In the genomic region with DNA sequence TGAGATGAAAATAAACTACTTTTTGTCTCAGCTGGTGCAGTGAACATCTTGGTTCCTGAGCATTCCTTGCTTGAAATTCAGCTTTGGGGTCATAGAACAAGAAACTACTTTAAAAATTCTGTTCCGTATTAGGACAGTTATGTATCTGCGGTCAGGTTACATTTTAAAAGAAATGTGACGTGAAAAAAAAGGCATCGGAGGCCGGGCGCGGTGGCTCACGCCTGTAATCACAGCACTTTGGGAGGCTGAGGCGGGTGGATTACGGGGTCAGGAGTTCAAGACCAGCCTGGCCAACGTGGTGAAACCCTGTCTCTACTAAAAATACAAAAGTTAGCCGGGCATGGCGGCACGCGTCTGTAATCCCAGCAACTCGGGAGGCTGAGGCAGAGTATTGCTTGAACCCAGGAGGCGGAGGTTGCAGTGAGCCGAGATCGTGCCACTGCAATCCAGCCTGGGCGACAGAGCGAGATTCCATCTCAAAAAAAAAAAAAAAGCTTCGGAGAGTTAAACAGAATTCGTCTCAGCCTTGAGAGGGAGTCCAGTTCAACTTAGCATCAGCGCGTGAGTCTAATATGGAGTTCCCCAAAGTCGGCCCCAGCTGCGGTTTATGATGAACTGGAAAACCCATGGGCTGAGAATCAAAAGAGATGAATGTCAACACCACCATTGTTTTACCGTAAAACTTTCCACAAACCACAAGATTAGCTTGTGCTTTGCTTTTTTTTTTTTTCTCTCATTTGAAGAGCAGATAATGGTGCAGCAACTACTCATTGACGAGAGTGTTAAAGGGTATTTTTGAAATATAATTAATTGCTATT, we compare ENCODE assay signal across 10 cellular contexts. TPM values are rescaled to one million over a fixed set of nuclear protein-coding genes. Genes with fewer than 3 reads are reported as not detected.
A peak's percentile ranks its signal among the peaks of the same experiment; 100 is the strongest.
DNase-seq lines count a peak whose midpoint lies in the region; ATAC-seq, FAIRE-seq and TF ChIP-seq lines count a peak whose summit lies in the region.
"Had no signal": no experiment of that assay in that cellular context is flagged by ENCODE, and none has a peak within 500 bp of the region (broad histone marks: within the 10 kb centered on the region; RNA-seq: fewer than 3 reads in every experiment).

No MANE protein-coding gene starts in this region.

- peaks cover 37% of the 10 kb centered on the region for H3K4me1 Mint-ChIP-seq in CD14-positive monocyte
- H3K4me1 Mint-ChIP-seq in activated naive CD4-positive, alpha-beta T cell treated with anti-CD3 and anti-CD28 coated beads for 36 hours (ENCODE audit: low read depth) = peaks cover 36% of the 10 kb centered on the region
- peaks cover 20 to 36% (median 30%) of the 10 kb centered on the region in 7 donors for H3K4me1 Mint-ChIP-seq in naive thymus-derived CD4-positive, alpha-beta T cell

- peaks cover 23% of the 10 kb centered on the region for H3K79me2 ChIP-seq in Loucy (ENCODE audit: insufficient read depth, low read length)

- H4K20me1 ChIP-seq in Loucy (ENCODE audit: insufficient read depth, low read length, poor library complexity, severe bottlenecking) = peaks cover 11% of the 10 kb centered on the region

- no peak for FAIRE-seq in small intestine (lab: Jason Lieb, UNC)

- H3K4me3 ChIP-seq in Loucy (ENCODE audit: low read length, poor library complexity, severe bottlenecking) = peak overlapping the region; percentile 87
- H3K4me3 ChIP-seq in naive thymus-derived CD4-positive, alpha-beta T cell (ENCODE audit: low read length) = peak overlapping the region; percentile 50
- H3K4me3 ChIP-seq in small intestine (ENCODE audit: low read depth in 1 of 2, low read length in 2 of 2) = no peak overlapping the region

- no peak overlapping the region for H3K27ac ChIP-seq in naive thymus-derived CD4-positive, alpha-beta T cell (ENCODE audit: low read depth, low read length)
- no peak overlapping the region for H3K27ac ChIP-seq in small intestine (ENCODE audit: low read depth in 1 of 2, low read length in 1 of 2)
- H3K27ac ChIP-seq: neutrophil had no signal

- H2AFZ ChIP-seq in Loucy (ENCODE audit: low read length) = no peak overlapping the region

- CTCF ChIA-PET in activated naive CD4-positive, alpha-beta T cell treated with anti-CD3 and anti-CD28 coated beads for 36 hours (lab: Charles Lee) = interaction anchor here (0.6 to 7.9 kb wide), 10 partner anchors 9 to 475 kb away, joined by 3 to 80 read pairs (median 4); no protein-coding TSS in a partner anchor
- CTCF ChIA-PET in naive thymus-derived CD4-positive, alpha-beta T cell (lab: Charles Lee) = interaction anchor here (0.6 to 5.3 kb wide), 7 partner anchors 9 to 743 kb away, joined by 3 to 33 read pairs (median 4); no protein-coding TSS in a partner anchor

- no peak overlapping the region for H3K4me3 Mint-ChIP-seq in CD14-positive monocyte
- peak overlapping the region; percentile 53 for H3K4me3 Mint-ChIP-seq in activated naive CD4-positive, alpha-beta T cell treated with anti-CD3 and anti-CD28 coated beads for 36 hours
- peak overlapping the region in 8 of 10 donors; percentile 80 to 94 (median 90) for H3K4me3 Mint-ChIP-seq in naive thymus-derived CD4-positive, alpha-beta T cell

- peaks cover 17% of the 10 kb centered on the region for H3K4me1 ChIP-seq in Loucy (ENCODE audit: insufficient read depth, low read length, poor library complexity, severe bottlenecking)
- H3K4me1 ChIP-seq in naive thymus-derived CD4-positive, alpha-beta T cell (ENCODE audit: control insufficient read depth in 2 of 2, insufficient read depth in 2 of 2, low read length in 2 of 2) = peaks cover 10 to 16% of the 10 kb centered on the region in 2 donors
- H3K4me1 ChIP-seq in small intestine (ENCODE audit: control insufficient read depth in 2 of 2, insufficient read depth in 1 of 2, low read depth in 1 of 2, low read length in 1 of 2) = peaks cover 0 to 1% of the 10 kb centered on the region in 2 donors

- peak overlapping the region in 1 of 7 donors; percentile 35 for H3K27ac Mint-ChIP-seq in CD14-positive monocyte
- no peak overlapping the region for H3K27ac Mint-ChIP-seq in activated naive CD4-positive, alpha-beta T cell treated with anti-CD3 and anti-CD28 coated beads for 36 hours
- peak overlapping the region in 5 of 9 donors; percentile 58 to 76 (median 63) for H3K27ac Mint-ChIP-seq in naive thymus-derived CD4-positive, alpha-beta T cell

- H3K27me3 Mint-ChIP-seq in CD14-positive monocyte (ENCODE audit: low read depth in 3 of 3) = peaks cover 6 to 11% (median 7%) of the 10 kb centered on the region in 3 donors
- no peaks in the 10 kb centered on the region for H3K27me3 Mint-ChIP-seq in activated naive CD4-positive, alpha-beta T cell treated with anti-CD3 and anti-CD28 coated beads for 36 hours (ENCODE audit: low read depth)
- peaks cover 0 to 37% (median 2%) of the 10 kb centered on the region in 5 donors for H3K27me3 Mint-ChIP-seq in naive thymus-derived CD4-positive, alpha-beta T cell

- intact Hi-C loops in CD14-positive monocyte (cut with micrococcal nuclease) = loop anchor here (5.0 to 10.0 kb wide), 3 partner anchors 96 to 343 kb away; no protein-coding TSS in a partner anchor
- intact Hi-C loops in activated naive CD4-positive, alpha-beta T cell treated with anti-CD3 and anti-CD28 coated beads for 36 hours (cut with micrococcal nuclease) = loop anchor here (1.0 to 5.0 kb wide), 9 partner anchors 10 to 1971 kb away; a partner anchor contains a TSS
- intact Hi-C loops in naive thymus-derived CD4-positive, alpha-beta T cell (cut with micrococcal nuclease) = loop anchor here (1.0 to 10.0 kb wide), 13 partner anchors 29 to 1987 kb away; a partner anchor contains a TSS

- no peak overlapping the region for H3K9ac ChIP-seq in Loucy (ENCODE audit: low read depth, low read length, poor library complexity, severe bottlenecking)

- in situ Hi-C loops in GM13976 (cut with MboI; ENCODE audit: low sequenced_read_pairs, unreplicated experiment) = loop anchor here (25.0 kb wide), 1 partner anchor 346 kb away; no protein-coding TSS in a partner anchor

- H3K4me2 ChIP-seq in Loucy (ENCODE audit: low read depth, low read length, poor library complexity, severe bottlenecking) = no peak overlapping the region

- H3F3A ChIP-seq in Loucy (ENCODE audit: low read depth) = no peaks in the 10 kb centered on the region

- no peaks in the 10 kb centered on the region for H3K9me2 ChIP-seq in Loucy (replicated peaks; ENCODE audit: low read depth, low read length)

- no peaks in the 10 kb centered on the region for H3K36me3 ChIP-seq in Loucy (ENCODE audit: insufficient read depth, low read length)
- H3K36me3 ChIP-seq in naive thymus-derived CD4-positive, alpha-beta T cell (ENCODE audit: control insufficient read depth in 2 of 3, insufficient read depth in 3 of 3, low read length in 3 of 3) = no peaks in the 10 kb centered on the region
- H3K36me3 ChIP-seq in small intestine (ENCODE audit: control insufficient read depth in 2 of 2, insufficient read depth in 2 of 2, low read length in 2 of 2) = no peaks in the 10 kb centered on the region
- H3K36me3 ChIP-seq: heart left ventricle, neutrophil had no signal

- POLR2A ChIA-PET in naive thymus-derived CD4-positive, alpha-beta T cell (lab: Charles Lee) = no interaction called here

- H3K36me3 Mint-ChIP-seq in CD14-positive monocyte = no peaks in the 10 kb centered on the region
- H3K36me3 Mint-ChIP-seq in activated naive CD4-positive, alpha-beta T cell treated with anti-CD3 and anti-CD28 coated beads for 36 hours (ENCODE audit: low read depth) = no peaks in the 10 kb centered on the region
- H3K36me3 Mint-ChIP-seq in naive thymus-derived CD4-positive, alpha-beta T cell = no peaks in the 10 kb centered on the region

- H3K9me3 Mint-ChIP-seq in CD14-positive monocyte = peaks cover 0 to 4% (median 0%) of the 10 kb centered on the region in 7 donors
- H3K9me3 Mint-ChIP-seq in activated naive CD4-positive, alpha-beta T cell treated with anti-CD3 and anti-CD28 coated beads for 36 hours = no peaks in the 10 kb centered on the region
- peaks cover 0 to 1% (median 0%) of the 10 kb centered on the region in 11 donors for H3K9me3 Mint-ChIP-seq in naive thymus-derived CD4-positive, alpha-beta T cell

- TF ChIP-seq CTCF in CD14-positive monocyte (IDR thresholded peaks at IDR 0.05) (peak; percentile 55), Loucy (conservative IDR thresholded peaks at IDR 0.05; ENCODE audit: low read length) (no peak), GM13976 (IDR thresholded peaks at IDR 0.05; ENCODE audit: borderline replicate concordance, control extremely low read depth, extremely low read depth, insufficient read depth, missing control alignments) (no peak)

- no peaks in the 10 kb centered on the region for H3K27me3 ChIP-seq in Loucy (ENCODE audit: insufficient read depth, low read length, poor library complexity, severe bottlenecking)
- no peaks in the 10 kb centered on the region for H3K27me3 ChIP-seq in naive thymus-derived CD4-positive, alpha-beta T cell (ENCODE audit: control insufficient read depth in 2 of 2, insufficient read depth in 2 of 2, low read length in 2 of 2)
- H3K27me3 ChIP-seq in small intestine (ENCODE audit: control insufficient read depth in 2 of 2, insufficient read depth in 2 of 2, low read length in 2 of 2) = no peaks in the 10 kb centered on the region

- no peak for ATAC-seq in naive thymus-derived CD4-positive, alpha-beta T cell
- ATAC-seq in HG03432 (IDR thresholded peaks at IDR 0.05; ENCODE audit: unreplicated experiment) = no peak
- ATAC-seq in HG03196 (IDR thresholded peaks at IDR 0.05; ENCODE audit: unreplicated experiment) = no peak

- DNase-seq in CD14-positive monocyte (ENCODE audit: low spot score) (no peak), small intestine (no peak), GM13976 (ENCODE audit: low spot score) (no peak)
- DNase-seq in activated naive CD4-positive, alpha-beta T cell treated with anti-CD3 and anti-CD28 coated beads for 36 hours = peak; percentile 56
- DNase-seq in naive thymus-derived CD4-positive, alpha-beta T cell = no peak

- H3K9me3 ChIP-seq in Loucy (ENCODE audit: insufficient read depth, low read depth, low read length) = no peaks in the 10 kb centered on the region
- H3K9me3 ChIP-seq in naive thymus-derived CD4-positive, alpha-beta T cell (ENCODE audit: control insufficient read depth in 2 of 3, low read length in 3 of 3) = no peaks in the 10 kb centered on the region
- H3K9me3 ChIP-seq in small intestine (ENCODE audit: control insufficient read depth, low read depth) = no peaks in the 10 kb centered on the region
- H3K9me3 ChIP-seq: heart left ventricle, neutrophil had no signal

- WGBS in small intestine, 3 donors = 62 to 76% (median 72%) methylated on average over 29 of the region's 29 CpGs

RNA-seq across cellular contexts. Expression of a gene that starts 2.1 kb away (rescaled TPM):
- polyA plus RNA-seq in CD14-positive monocyte (1 to 10 TPM; 2.2 to 2.9 TPM), small intestine (1 to 10 TPM; 1.1 to 4.3 (median 1.8) TPM)
- total RNA-seq in activated naive CD4-positive, alpha-beta T cell treated with anti-CD3 and anti-CD28 coated beads for 36 hours = 1 to 10 TPM; 2.0 to 2.1 TPM
- 1 to 10 TPM; 3.1 to 5.8 (median 4.6) TPM for total RNA-seq in naive thymus-derived CD4-positive, alpha-beta T cell
- polyA plus RNA-seq in naive thymus-derived CD4-positive, alpha-beta T cell = 1 to 10 TPM; 1.2 to 1.4 TPM

Comparison
In these comparisons a context has a peak if more than half of its experiments do, and no peak if none do; other contexts are left out.
1. H3K4me3 Mint-ChIP-seq: peak in activated naive CD4-positive, alpha-beta T cell treated with anti-CD3 and anti-CD28 coated beads for 36 hours (single experiment) and naive thymus-derived CD4-positive, alpha-beta T cell (8 of 10); none in CD14-positive monocyte (0 of 2).
2. H3K4me3 ChIP-seq: peak in Loucy (single experiment) and naive thymus-derived CD4-positive, alpha-beta T cell (single experiment); none in small intestine (0 of 2).